8 cellular contexts compared by ENCODE assay signal in the genomic region with DNA sequence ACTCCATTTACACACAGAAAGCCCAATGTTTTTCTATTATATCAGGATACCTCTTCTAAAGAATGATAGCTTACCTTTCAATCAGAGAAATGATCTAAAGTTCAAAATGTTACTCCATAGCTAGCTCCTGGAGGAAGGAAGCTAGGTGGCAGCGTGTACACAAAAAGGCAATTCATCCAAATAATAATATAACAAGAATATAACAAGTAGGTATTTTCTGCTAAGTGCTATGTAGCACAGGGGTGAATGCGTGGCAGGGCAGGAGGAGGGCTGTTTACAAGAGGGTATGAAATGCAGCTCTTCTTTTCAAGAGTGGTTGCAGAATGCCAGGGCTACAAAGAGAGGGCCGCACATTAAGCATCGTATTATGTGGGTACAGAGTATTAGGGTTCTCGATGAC. TPM values are rescaled to one million over a fixed set of nuclear protein-coding genes. Genes with fewer than 3 reads are reported as not detected.
DNase-seq lines count a peak whose midpoint lies in the region; ATAC-seq and TF ChIP-seq lines count a peak whose summit lies in the region.

No MANE protein-coding gene starts in this region.

- DNase-seq in GM12865 (ENCODE audit: low read depth) (no peak), astrocyte of the spinal cord (ENCODE audit: low read depth, low spot score) (no peak), upper lobe of right lung (no peak), inferior parietal cortex (ENCODE audit: extremely low spot score) (no peak), kidney tubule cell (ENCODE audit: low spot score) (no peak)

- 58% methylated on average over 5 of the region's 5 CpGs for WGBS in liver

- H3K27me3 ChIP-seq in liver (ENCODE audit: control insufficient read depth in 4 of 4, insufficient read depth in 4 of 4, low read length in 3 of 4) (no peaks in the 10 kb centered on the region), upper lobe of right lung (no peaks in the 10 kb centered on the region)

- H3K36me3 ChIP-seq in liver (ENCODE audit: control insufficient read depth in 4 of 4, insufficient read depth in 3 of 4, low read depth in 1 of 4, low read length in 3 of 4) (no peaks in the 10 kb centered on the region), upper lobe of right lung (no peaks in the 10 kb centered on the region)

- H3K9me3 ChIP-seq in liver (ENCODE audit: control insufficient read depth in 4 of 4, low read length in 3 of 4) = no peaks in the 10 kb centered on the region
- no peaks in the 10 kb centered on the region for H3K9me3 ChIP-seq in upper lobe of right lung

- TF ChIP-seq CTCF in GM12865 (IDR thresholded peaks at IDR 0.05; ENCODE audit: insufficient read depth, low read depth, low read length, missing control alignments) (no peak), astrocyte of the spinal cord (IDR thresholded peaks at IDR 0.05; ENCODE audit: low read depth, low read length) (no peak), liver (IDR thresholded peaks at IDR 0.05; ENCODE audit: low read depth, low read length, missing input control) (no peak), upper lobe of right lung (IDR thresholded peaks at IDR 0.05) (no peak)

- intact Hi-C loops in upper lobe of right lung (cut with DNase I) = no loop called here

- no peak for TF ChIP-seq RAD21 in liver (IDR thresholded peaks at IDR 0.05)

- H3K9ac ChIP-seq in liver (ENCODE audit: low read depth in 1 of 2, low read length in 2 of 2) = peak overlapping the region; percentile 40 to 55

- ATAC-seq in HG03521 (IDR thresholded peaks at IDR 0.05; ENCODE audit: unreplicated experiment) (peak; percentile 0), upper lobe of right lung (no peak), GM18858 (IDR thresholded peaks at IDR 0.05; ENCODE audit: unreplicated experiment) (no peak)

- H3K27ac ChIP-seq in liver (ENCODE audit: low read depth in 1 of 2, low read length in 2 of 2) (peak overlapping the region; percentile 75 to 82), upper lobe of right lung (peak overlapping the region; percentile 83)

- H3K4me1 ChIP-seq in liver (ENCODE audit: control insufficient read depth in 4 of 4, insufficient read depth in 4 of 4, low read length in 3 of 4) (peaks cover 0 to 9% (median 4%) of the 10 kb centered on the region in 4 donors), upper lobe of right lung (peaks cover 9% of the 10 kb centered on the region)

- in situ Hi-C loops in astrocyte of the spinal cord (cut with HindIII; ENCODE audit: low sequenced_read_pairs) = no loop called here

- H3K4me3 ChIP-seq in GM12865 (ENCODE audit: low read depth, low read length) (peak overlapping the region; percentile 52), astrocyte of the spinal cord (ENCODE audit: low read depth, low read length) (peak overlapping the region; percentile 97), liver (ENCODE audit: low read depth in 1 of 3, low read length in 3 of 3) (peak overlapping the region; percentile 70 to 100 (median 97)), upper lobe of right lung (peak overlapping the region; percentile 88)

TF ChIP-seq in liver, 16 proteins besides CTCF, POLR2A, EP300 and RAD21:
- TF ChIP-seq JUND (IDR thresholded peaks at IDR 0.05) (no peak), TAF1 (conservative IDR thresholded peaks at IDR 0.05) (no peak), RXRA (IDR thresholded peaks at IDR 0.05) (no peak), GABPA (IDR thresholded peaks at IDR 0.05 in 1 of 2, conservative IDR thresholded peaks at IDR 0.05 in 1 of 2) (no peak), HNF4A (conservative IDR thresholded peaks at IDR 0.05) (no peak), SP1 (IDR thresholded peaks at IDR 0.05) (no peak), FOXA2 (IDR thresholded peaks at IDR 0.05) (no peak), YY1 (IDR thresholded peaks at IDR 0.05) (no peak)
- TF ChIP-seq, protein P1, sequence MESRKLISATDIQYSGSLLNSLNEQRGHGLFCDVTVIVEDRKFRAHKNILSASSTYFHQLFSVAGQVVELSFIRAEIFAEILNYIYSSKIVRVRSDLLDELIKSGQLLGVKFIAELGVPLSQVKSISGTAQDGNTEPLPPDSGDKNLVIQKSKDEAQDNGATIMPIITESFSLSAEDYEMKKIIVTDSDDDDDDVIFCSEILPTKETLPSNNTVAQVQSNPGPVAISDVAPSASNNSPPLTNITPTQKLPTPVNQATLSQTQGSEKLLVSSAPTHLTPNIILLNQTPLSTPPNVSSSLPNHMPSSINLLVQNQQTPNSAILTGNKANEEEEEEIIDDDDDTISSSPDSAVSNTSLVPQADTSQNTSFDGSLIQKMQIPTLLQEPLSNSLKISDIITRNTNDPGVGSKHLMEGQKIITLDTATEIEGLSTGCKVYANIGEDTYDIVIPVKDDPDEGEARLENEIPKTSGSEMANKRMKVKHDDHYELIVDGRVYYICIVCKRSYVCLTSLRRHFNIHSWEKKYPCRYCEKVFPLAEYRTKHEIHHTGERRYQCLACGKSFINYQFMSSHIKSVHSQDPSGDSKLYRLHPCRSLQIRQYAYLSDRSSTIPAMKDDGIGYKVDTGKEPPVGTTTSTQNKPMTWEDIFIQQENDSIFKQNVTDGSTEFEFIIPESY (IDR thresholded peaks at IDR 0.05) = no peak
- TF ChIP-seq, protein P2, sequence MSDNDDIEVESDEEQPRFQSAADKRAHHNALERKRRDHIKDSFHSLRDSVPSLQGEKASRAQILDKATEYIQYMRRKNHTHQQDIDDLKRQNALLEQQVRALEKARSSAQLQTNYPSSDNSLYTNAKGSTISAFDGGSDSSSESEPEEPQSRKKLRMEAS (IDR thresholded peaks at IDR 0.05) = no peak
- TF ChIP-seq, protein P3, sequence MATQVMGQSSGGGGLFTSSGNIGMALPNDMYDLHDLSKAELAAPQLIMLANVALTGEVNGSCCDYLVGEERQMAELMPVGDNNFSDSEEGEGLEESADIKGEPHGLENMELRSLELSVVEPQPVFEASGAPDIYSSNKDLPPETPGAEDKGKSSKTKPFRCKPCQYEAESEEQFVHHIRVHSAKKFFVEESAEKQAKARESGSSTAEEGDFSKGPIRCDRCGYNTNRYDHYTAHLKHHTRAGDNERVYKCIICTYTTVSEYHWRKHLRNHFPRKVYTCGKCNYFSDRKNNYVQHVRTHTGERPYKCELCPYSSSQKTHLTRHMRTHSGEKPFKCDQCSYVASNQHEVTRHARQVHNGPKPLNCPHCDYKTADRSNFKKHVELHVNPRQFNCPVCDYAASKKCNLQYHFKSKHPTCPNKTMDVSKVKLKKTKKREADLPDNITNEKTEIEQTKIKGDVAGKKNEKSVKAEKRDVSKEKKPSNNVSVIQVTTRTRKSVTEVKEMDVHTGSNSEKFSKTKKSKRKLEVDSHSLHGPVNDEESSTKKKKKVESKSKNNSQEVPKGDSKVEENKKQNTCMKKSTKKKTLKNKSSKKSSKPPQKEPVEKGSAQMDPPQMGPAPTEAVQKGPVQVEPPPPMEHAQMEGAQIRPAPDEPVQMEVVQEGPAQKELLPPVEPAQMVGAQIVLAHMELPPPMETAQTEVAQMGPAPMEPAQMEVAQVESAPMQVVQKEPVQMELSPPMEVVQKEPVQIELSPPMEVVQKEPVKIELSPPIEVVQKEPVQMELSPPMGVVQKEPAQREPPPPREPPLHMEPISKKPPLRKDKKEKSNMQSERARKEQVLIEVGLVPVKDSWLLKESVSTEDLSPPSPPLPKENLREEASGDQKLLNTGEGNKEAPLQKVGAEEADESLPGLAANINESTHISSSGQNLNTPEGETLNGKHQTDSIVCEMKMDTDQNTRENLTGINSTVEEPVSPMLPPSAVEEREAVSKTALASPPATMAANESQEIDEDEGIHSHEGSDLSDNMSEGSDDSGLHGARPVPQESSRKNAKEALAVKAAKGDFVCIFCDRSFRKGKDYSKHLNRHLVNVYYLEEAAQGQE (IDR thresholded peaks at IDR 0.05) = no peak
- TF ChIP-seq, protein P4, sequence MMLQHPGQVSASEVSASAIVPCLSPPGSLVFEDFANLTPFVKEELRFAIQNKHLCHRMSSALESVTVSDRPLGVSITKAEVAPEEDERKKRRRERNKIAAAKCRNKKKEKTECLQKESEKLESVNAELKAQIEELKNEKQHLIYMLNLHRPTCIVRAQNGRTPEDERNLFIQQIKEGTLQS (IDR thresholded peaks at IDR 0.05) = no peak

RNA-seq across cellular contexts. Expression of a gene that starts 0.7 kb away (rescaled TPM):
- 1 to 10 TPM; 1.8 to 2.3 TPM for total RNA-seq in liver
- polyA plus RNA-seq in liver = 1 to 10 TPM; 1.2 to 1.6 TPM
- total RNA-seq in upper lobe of right lung = 6.2 TPM

RNA-seq across cellular contexts. Expression of a gene that starts 50.9 kb away (rescaled TPM):
- total RNA-seq in liver (under 1 TPM; under 0.01 TPM), upper lobe of right lung (0.23 TPM)
- not detected for polyA plus RNA-seq in liver
